ENCODE assay signal across 11 cellular contexts in genomic region chr9:35277649-35278359, GRCh38.
DNase-seq lines count a peak whose midpoint lies in the region; ATAC-seq and TF ChIP-seq lines count a peak whose summit lies in the region.
"Had no signal": no experiment of that assay in that cellular context is flagged by ENCODE, and none has a peak within 500 bp of the region (broad histone marks: within the 10 kb centered on the region; RNA-seq: fewer than 3 reads in every experiment).

No MANE protein-coding gene starts in this region.

- no peaks in the 10 kb centered on the region for H3K36me3 Mint-ChIP-seq in T-helper 2 cell treated with Interferon-gamma antibody and Interleukin-4, amounts not matched to agents 5 μg/mL and 100 μg/mL, for 36 hours (ENCODE audit: low read depth)
- H3K36me3 Mint-ChIP-seq: CD4-positive, CD25-positive, alpha-beta regulatory T cell had no signal

- peaks cover 5% of the 10 kb centered on the region for H3K4me1 Mint-ChIP-seq in T-helper 2 cell treated with Interferon-gamma antibody and Interleukin-4, amounts not matched to agents 5 μg/mL and 100 μg/mL, for 36 hours (ENCODE audit: low read depth)

- no peak overlapping the region for H3K27ac Mint-ChIP-seq in T-helper 2 cell treated with Interferon-gamma antibody and Interleukin-4, amounts not matched to agents 5 μg/mL and 100 μg/mL, for 36 hours

- no peak overlapping the region for H3K4me3 Mint-ChIP-seq in T-helper 2 cell treated with Interferon-gamma antibody and Interleukin-4, amounts not matched to agents 5 μg/mL and 100 μg/mL, for 36 hours
- H3K4me3 Mint-ChIP-seq: neural crest cell had no signal

- no peak for ATAC-seq in HG02938 (IDR thresholded peaks at IDR 0.05; ENCODE audit: unreplicated experiment)

- CTCF ChIA-PET in RWPE1 (lab: Yijun Ruan, JAX) = no interaction called here

- no peaks in the 10 kb centered on the region for H3K9me3 Mint-ChIP-seq in T-helper 2 cell treated with Interferon-gamma antibody and Interleukin-4, amounts not matched to agents 5 μg/mL and 100 μg/mL, for 36 hours
- H3K9me3 Mint-ChIP-seq: neural crest cell had no signal

- POLR2A ChIA-PET in RWPE1 (lab: Yijun Ruan, JAX; ENCODE audit: low non-redundant PET) = no interaction called here

- TF ChIP-seq CTCF in RWPE1 (conservative IDR thresholded peaks at IDR 0.05; ENCODE audit: low read depth) = no peak

- no peak overlapping the region for H3K27ac ChIP-seq in RWPE1

- peaks cover 12% of the 10 kb centered on the region for H3K27me3 Mint-ChIP-seq in T-helper 2 cell treated with Interferon-gamma antibody and Interleukin-4, amounts not matched to agents 5 μg/mL and 100 μg/mL, for 36 hours (ENCODE audit: low read depth)

- peak; percentile 45 for DNase-seq in AG08396 (ENCODE audit: low spot score)
- DNase-seq in RWPE1 (ENCODE audit: low spot score) = peak; percentile 36
- peak; percentile 90 for DNase-seq in fibroblast of peridontal ligament (ENCODE audit: extremely low read depth)
- DNase-seq in non-pigmented ciliary epithelial cell (ENCODE audit: low read depth) = peak; percentile 56
- no peak for DNase-seq in NCI-H1105 (lab: John Stamatoyannopoulos, UW)
- DNase-seq in stimulated activated naive CD4-positive, alpha-beta T cell (lab: John Stamatoyannopoulos, UW) = no peak
- DNase-seq in T-helper 2 cell treated with Interferon-gamma antibody and Interleukin-4, amounts not matched to agents 5 μg/mL and 100 μg/mL, for 36 hours (ENCODE audit: low spot score) = no peak
- DNase-seq: CD4-positive, CD25-positive, alpha-beta regulatory T cell; NCI-H1092 had no signal

Comparison
In these comparisons a context has a peak if more than half of its experiments do, and no peak if none do; other contexts are left out.
1. DNase-seq: peak in AG08396 (single experiment), RWPE1 (single experiment), fibroblast of peridontal ligament (single experiment) and non-pigmented ciliary epithelial cell (single experiment); none in NCI-H1105 (single experiment), stimulated activated naive CD4-positive, alpha-beta T cell (0 of 6) and T-helper 2 cell treated with Interferon-gamma antibody and Interleukin-4, amounts not matched to agents 5 μg/mL and 100 μg/mL, for 36 hours (single experiment).